7 cellular contexts compared by ENCODE assay signal in the genomic region with DNA sequence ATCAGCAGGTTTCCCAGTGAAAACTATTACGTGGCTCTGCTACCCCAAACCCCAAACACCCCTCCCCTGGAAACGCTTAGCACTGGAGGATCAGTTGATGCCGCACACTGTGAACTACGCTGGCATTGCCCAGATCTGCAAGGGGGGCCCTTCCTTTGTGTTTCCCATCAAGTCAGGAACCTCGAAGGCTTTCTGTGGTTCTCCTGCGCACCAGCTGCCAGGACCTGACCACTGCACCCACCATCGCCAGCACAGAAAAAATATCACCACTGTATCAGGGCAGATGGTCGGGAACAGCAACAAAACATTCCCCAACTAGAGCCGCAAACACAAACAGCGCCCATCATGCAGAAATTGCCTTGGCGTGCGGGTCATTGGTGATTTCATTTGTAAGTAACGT.
"Had no signal": no experiment of that assay in that cellular context is flagged by ENCODE, and none has a peak within 500 bp of the region (broad histone marks: within the 10 kb centered on the region; RNA-seq: fewer than 3 reads in every experiment).

No MANE protein-coding gene starts in this region.

- H3K4me3 ChIP-seq: K562 had no signal

- H3K9ac ChIP-seq: KMS-11 had no signal

- ATAC-seq: HepG2, K562 had no signal

- H3K4me2 ChIP-seq: KMS-11 had no signal

- H3K27me3 Mint-ChIP-seq: IgD-negative memory B cell had no signal

- H3K4me1 Mint-ChIP-seq: IgD-negative memory B cell had no signal

- H3K27ac Mint-ChIP-seq: IgD-negative memory B cell had no signal

- DNase-seq: KBM-7, KG1 had no signal

- H3K36me3 Mint-ChIP-seq: IgD-negative memory B cell had no signal

- H3K27ac ChIP-seq: HL-60, KMS-11 had no signal

- H3K4me3 Mint-ChIP-seq: IgD-negative memory B cell had no signal
